Comparison of ENCODE assay signal across 27 cellular contexts in genomic region chr15:72146934-72147333, GRCh38. TPM values are rescaled to one million over a fixed set of nuclear protein-coding genes. Genes with fewer than 3 reads are reported as not detected.
"Had no signal": no experiment of that assay in that cellular context is flagged by ENCODE, and none has a peak within 500 bp of the region (broad histone marks: within the 10 kb centered on the region; RNA-seq: fewer than 3 reads in every experiment).

No MANE protein-coding gene starts in this region.

- DNase-seq: activated CD4-positive, alpha-beta memory T cell treated with anti-CD3 and anti-CD28 coated beads for 36 hours; activated CD4-positive, alpha-beta T cell treated with anti-CD3 and anti-CD28 coated beads for 36 hours; activated CD4-positive, alpha-beta T cell treated with anti-CD3 and anti-CD28 coated beads, Interleukin-2, amount 10 ng/mL, durations not matched to agents 7 days and 5 days; activated CD8-positive, alpha-beta memory T cell treated with anti-CD3 and anti-CD28 coated beads for 24 hours; activated CD8-positive, alpha-beta memory T cell treated with anti-CD3 and anti-CD28 coated beads, Interleukin-2, amount 10 ng/mL, durations not matched to agents 7 days and 5 days; activated CD8-positive, alpha-beta memory T cell treated with anti-CD3 and anti-CD28 coated beads, Interleukin-2, amount 50 U/mL, for 48 hours; activated effector memory CD4-positive, alpha-beta T cell treated with Interleukin-2 at 50 U/mL for 16 hours; activated naive CD4-positive, alpha-beta T cell treated with anti-CD3 and anti-CD28 coated beads, Interleukin-2, amount 10 ng/mL, durations not matched to agents 7 days and 5 days; activated naive CD8-positive, alpha-beta T cell treated with anti-CD3 and anti-CD28 coated beads, Interleukin-2, amount 50 U/mL, for 24 hours; activated T-cell treated with anti-CD3 and anti-CD28 coated beads, Interleukin-2, amount 50 U/mL, for 48 hours; anterior cingulate cortex; cerebellar nuclear complex; Karpas-422; KBM-7; NCI-H1092 treated with DMSO at 0.1 percent for 48 hours; NCI-H1417; NCI-H146; NCI-H187; NCI-H2081; NCI-H345; NCI-H524 treated with DMSO at 0.1 percent for 48 hours; SHP77; SJCRH30; T1000 had no signal

- ATAC-seq: activated CD4-positive, alpha-beta T cell treated with anti-CD3 and anti-CD28 coated beads for 36 hours; activated CD8-positive, alpha-beta memory T cell treated with anti-CD3 and anti-CD28 coated beads, Interleukin-2, amount 10 ng/mL, durations not matched to agents 7 days and 5 days; activated naive CD8-positive, alpha-beta T cell treated with anti-CD3 and anti-CD28 coated beads, Interleukin-2, amount 50 U/mL, for 24 hours; Panc1 had no signal

RNA-seq across cellular contexts. Expression of gene GRAMD2A, which starts 50.7 kb away (rescaled TPM):
- total RNA-seq: activated CD4-positive, alpha-beta memory T cell treated with anti-CD3 and anti-CD28 coated beads for 36 hours; activated CD4-positive, alpha-beta T cell treated with anti-CD3 and anti-CD28 coated beads, Interleukin-2, amount 10 ng/mL, durations not matched to agents 7 days and 5 days; activated CD8-positive, alpha-beta memory T cell treated with anti-CD3 and anti-CD28 coated beads, Interleukin-2, amount 10 ng/mL, durations not matched to agents 7 days and 5 days; RPMI7951; SJCRH30; T-helper 2 cell treated with Interferon-gamma antibody and Interleukin-4, amounts not matched to agents 100 ng/mL and 5 ng/mL, for 36 hours had no signal
